ENCODE assay signal across 8 cellular contexts in the genomic region with DNA sequence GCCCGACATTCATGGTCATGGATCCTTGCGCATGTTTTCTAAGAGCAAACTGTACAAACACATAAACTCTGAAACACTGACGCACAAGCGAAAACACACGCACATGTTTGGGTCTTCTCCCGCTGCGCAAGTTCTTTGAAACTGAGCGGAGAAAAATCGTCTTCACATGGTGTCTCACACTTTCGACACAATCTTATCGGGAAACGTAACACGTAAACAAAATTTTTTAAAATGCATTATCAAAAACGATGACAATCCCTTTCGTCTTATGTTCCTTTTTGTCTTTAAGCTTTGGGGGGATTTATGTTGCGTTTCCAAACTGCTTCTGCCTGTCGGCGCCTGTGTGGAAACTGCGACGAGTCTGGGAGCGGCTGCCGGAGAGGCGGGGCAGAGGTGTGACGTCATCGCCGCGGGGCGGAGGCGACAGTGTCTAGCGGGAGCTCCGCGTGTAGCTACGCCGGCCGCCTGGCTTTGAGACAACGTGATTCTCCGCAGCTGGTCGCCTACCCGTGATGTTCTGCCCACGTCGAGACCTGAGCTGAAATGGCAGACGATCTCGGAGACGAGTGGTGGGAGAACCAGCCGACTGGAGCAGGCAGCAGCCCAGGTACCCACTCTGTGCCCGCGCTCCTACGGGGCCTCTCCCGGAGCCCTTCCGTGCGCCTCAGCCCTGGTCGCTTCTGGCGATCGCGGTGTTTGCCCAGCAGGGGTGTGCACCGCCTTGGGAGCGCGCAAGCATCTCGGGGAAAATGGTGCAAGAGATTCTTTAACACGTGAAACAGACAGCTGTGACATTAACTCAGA. TPM values are rescaled to one million over a fixed set of nuclear protein-coding genes. Genes with fewer than 3 reads are reported as not detected.
DNase-seq lines count a peak whose midpoint lies in the region; ATAC-seq and TF ChIP-seq lines count a peak whose summit lies in the region.

CMSS1 (plus strand) TSS at position 426 of the 804 bp plus-strand sequence.

- TF ChIP-seq POLR2A in GM15510 (IDR thresholded peaks at IDR 0.05; ENCODE audit: borderline replicate concordance, extremely low read depth, insufficient read length) (peak; percentile 77), prostate gland (IDR thresholded peaks at IDR 0.05) (peak; percentile 46)

- no peaks in the 10 kb centered on the region for H3K27me3 ChIP-seq in left ventricle myocardium inferior (ENCODE audit: low read depth)
- no peaks in the 10 kb centered on the region for H3K27me3 ChIP-seq in prostate gland (replicated peaks; ENCODE audit: insufficient read depth)

- H3K4me3 ChIP-seq in left ventricle myocardium inferior (peak within 1 kb of the TSS; percentile 80), prostate gland (peak within 1 kb of the TSS; percentile 59 to 65), urinary bladder (ENCODE audit: low read depth, low read length) (peak within 1 kb of the TSS; percentile 62)

- H3K36me3 Mint-ChIP-seq in T-helper 17 cell (ENCODE audit: low read depth) = peaks cover 2% of the 10 kb centered on the region

- TF ChIP-seq CTCF in left ventricle myocardium inferior (IDR thresholded peaks at IDR 0.05; ENCODE audit: borderline replicate concordance) = peak; percentile 40
- TF ChIP-seq CTCF in prostate gland (IDR thresholded peaks at IDR 0.05) = peak in 3 of 4 experiments; percentile 20 to 41 (median 23)

- intact Hi-C loops in left ventricle myocardium inferior (cut with micrococcal nuclease) (no loop called here), prostate gland (cut with DNase I) (no loop called here)

- under 1% methylated on average over 52 of the region's 60 CpGs for WGBS in prostate gland
- WGBS in urinary bladder = under 1% methylated on average over 60 of the region's 60 CpGs

- DNase-seq in NCI-H1694 treated with DMSO at 0.1 percent for 48 hours (lab: John Stamatoyannopoulos, UW) (peak; percentile 83), T-helper 17 cell (peak; percentile 87 to 97 (median 90)), amygdala (lab: John Stamatoyannopoulos, UW) (peak; percentile 38 to 93 (median 81)), left ventricle myocardium inferior (peak; percentile 96), prostate gland (ENCODE audit: low spot score) (peak; percentile 93)

- peak within 1 kb of the TSS; percentile 100 for H3K27ac Mint-ChIP-seq in T-helper 17 cell

- peaks cover 25% of the 10 kb centered on the region for H3K4me1 Mint-ChIP-seq in T-helper 17 cell

- H3K36me3 ChIP-seq in left ventricle myocardium inferior (no peaks in the 10 kb centered on the region), prostate gland (no peaks in the 10 kb centered on the region), urinary bladder (ENCODE audit: insufficient read depth) (no peaks in the 10 kb centered on the region)

- peak; percentile 97 for ATAC-seq in HG02885 (IDR thresholded peaks at IDR 0.05; ENCODE audit: poor library complexity, unreplicated experiment)
- ATAC-seq in T-helper 17 cell = peak; percentile 92

- H3K4me3 Mint-ChIP-seq in T-helper 17 cell = peak within 1 kb of the TSS; percentile 96

- H3K9me3 ChIP-seq in T-helper 17 cell (ENCODE audit: control insufficient read depth, low read length, poor library complexity, severe bottlenecking) (no peaks in the 10 kb centered on the region), left ventricle myocardium inferior (replicated peaks) (no peaks in the 10 kb centered on the region), prostate gland (no peaks in the 10 kb centered on the region)

- H3K4me1 ChIP-seq in left ventricle myocardium inferior (peaks cover 23% of the 10 kb centered on the region), prostate gland (replicated peaks) (no peaks in the 10 kb centered on the region), urinary bladder (ENCODE audit: insufficient read depth) (no peaks in the 10 kb centered on the region)

- H3K27ac ChIP-seq in left ventricle myocardium inferior (replicated peaks) (peak within 1 kb of the TSS; percentile 84), prostate gland (peak within 1 kb of the TSS; percentile 79 to 84), urinary bladder (ENCODE audit: low read depth) (peak within 1 kb of the TSS; percentile 93)

- no peaks in the 10 kb centered on the region for H3K27me3 Mint-ChIP-seq in T-helper 17 cell

RNA-seq across cellular contexts. Expression of gene CMSS1, which starts in this region (rescaled TPM):
- total RNA-seq in T-helper 17 cell (10 to 100 TPM; 18.9 to 20.4 TPM), left ventricle myocardium inferior (34.8 TPM), prostate gland (10 to 100 TPM; 10.2 to 13.6 TPM), urinary bladder (14.7 TPM)
- polyA plus RNA-seq in urinary bladder = 25.0 TPM

Comparison
In these comparisons a context has a peak if more than half of its experiments do, and no peak if none do; other contexts are left out.
1. Peak in every context shown above with its lines: DNase-seq, ATAC-seq, H3K4me3 ChIP-seq and H3K27ac ChIP-seq.